ENCODE assay signal across 1 cellular context in the genomic region with DNA sequence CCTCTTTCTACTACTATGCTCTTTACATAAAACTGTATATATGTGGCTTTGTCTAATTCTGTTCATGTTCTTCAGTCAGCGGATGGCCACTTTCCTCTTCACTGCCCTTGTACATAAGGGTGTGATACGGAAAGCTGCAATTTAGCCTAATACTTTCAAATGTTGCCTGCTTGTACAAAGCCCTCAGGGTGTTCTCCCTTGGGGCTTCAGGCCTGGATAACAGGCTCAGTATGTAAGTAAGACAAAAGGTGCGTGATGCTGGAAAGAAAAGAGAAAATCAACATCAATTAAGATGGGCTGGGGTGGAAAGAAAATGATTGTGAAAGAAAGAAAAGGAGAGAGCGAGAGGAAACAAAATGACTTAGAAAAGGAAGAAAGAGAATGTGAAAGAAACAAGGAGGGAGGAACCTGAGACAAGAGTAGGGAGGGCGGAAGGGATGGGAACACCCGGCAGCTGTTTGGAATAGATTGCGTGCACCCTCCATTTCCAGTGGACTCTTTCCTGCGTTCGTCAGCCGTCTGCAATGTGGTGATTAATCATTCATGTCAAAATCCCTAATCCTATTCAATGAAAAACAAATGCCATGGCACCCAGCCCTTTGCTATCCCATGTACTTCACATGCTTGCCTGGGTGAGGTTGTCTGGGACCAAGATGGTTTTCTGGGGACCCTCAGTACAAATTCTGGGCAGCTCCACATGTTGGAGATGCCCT.
TF ChIP-seq lines count a peak whose summit lies in the region.

No MANE protein-coding gene starts in this region.

TF ChIP-seq in H1, 55 proteins besides CTCF, POLR2A, EP300 and RAD21 (continued from another document):
- TF ChIP-seq, protein P1, sequence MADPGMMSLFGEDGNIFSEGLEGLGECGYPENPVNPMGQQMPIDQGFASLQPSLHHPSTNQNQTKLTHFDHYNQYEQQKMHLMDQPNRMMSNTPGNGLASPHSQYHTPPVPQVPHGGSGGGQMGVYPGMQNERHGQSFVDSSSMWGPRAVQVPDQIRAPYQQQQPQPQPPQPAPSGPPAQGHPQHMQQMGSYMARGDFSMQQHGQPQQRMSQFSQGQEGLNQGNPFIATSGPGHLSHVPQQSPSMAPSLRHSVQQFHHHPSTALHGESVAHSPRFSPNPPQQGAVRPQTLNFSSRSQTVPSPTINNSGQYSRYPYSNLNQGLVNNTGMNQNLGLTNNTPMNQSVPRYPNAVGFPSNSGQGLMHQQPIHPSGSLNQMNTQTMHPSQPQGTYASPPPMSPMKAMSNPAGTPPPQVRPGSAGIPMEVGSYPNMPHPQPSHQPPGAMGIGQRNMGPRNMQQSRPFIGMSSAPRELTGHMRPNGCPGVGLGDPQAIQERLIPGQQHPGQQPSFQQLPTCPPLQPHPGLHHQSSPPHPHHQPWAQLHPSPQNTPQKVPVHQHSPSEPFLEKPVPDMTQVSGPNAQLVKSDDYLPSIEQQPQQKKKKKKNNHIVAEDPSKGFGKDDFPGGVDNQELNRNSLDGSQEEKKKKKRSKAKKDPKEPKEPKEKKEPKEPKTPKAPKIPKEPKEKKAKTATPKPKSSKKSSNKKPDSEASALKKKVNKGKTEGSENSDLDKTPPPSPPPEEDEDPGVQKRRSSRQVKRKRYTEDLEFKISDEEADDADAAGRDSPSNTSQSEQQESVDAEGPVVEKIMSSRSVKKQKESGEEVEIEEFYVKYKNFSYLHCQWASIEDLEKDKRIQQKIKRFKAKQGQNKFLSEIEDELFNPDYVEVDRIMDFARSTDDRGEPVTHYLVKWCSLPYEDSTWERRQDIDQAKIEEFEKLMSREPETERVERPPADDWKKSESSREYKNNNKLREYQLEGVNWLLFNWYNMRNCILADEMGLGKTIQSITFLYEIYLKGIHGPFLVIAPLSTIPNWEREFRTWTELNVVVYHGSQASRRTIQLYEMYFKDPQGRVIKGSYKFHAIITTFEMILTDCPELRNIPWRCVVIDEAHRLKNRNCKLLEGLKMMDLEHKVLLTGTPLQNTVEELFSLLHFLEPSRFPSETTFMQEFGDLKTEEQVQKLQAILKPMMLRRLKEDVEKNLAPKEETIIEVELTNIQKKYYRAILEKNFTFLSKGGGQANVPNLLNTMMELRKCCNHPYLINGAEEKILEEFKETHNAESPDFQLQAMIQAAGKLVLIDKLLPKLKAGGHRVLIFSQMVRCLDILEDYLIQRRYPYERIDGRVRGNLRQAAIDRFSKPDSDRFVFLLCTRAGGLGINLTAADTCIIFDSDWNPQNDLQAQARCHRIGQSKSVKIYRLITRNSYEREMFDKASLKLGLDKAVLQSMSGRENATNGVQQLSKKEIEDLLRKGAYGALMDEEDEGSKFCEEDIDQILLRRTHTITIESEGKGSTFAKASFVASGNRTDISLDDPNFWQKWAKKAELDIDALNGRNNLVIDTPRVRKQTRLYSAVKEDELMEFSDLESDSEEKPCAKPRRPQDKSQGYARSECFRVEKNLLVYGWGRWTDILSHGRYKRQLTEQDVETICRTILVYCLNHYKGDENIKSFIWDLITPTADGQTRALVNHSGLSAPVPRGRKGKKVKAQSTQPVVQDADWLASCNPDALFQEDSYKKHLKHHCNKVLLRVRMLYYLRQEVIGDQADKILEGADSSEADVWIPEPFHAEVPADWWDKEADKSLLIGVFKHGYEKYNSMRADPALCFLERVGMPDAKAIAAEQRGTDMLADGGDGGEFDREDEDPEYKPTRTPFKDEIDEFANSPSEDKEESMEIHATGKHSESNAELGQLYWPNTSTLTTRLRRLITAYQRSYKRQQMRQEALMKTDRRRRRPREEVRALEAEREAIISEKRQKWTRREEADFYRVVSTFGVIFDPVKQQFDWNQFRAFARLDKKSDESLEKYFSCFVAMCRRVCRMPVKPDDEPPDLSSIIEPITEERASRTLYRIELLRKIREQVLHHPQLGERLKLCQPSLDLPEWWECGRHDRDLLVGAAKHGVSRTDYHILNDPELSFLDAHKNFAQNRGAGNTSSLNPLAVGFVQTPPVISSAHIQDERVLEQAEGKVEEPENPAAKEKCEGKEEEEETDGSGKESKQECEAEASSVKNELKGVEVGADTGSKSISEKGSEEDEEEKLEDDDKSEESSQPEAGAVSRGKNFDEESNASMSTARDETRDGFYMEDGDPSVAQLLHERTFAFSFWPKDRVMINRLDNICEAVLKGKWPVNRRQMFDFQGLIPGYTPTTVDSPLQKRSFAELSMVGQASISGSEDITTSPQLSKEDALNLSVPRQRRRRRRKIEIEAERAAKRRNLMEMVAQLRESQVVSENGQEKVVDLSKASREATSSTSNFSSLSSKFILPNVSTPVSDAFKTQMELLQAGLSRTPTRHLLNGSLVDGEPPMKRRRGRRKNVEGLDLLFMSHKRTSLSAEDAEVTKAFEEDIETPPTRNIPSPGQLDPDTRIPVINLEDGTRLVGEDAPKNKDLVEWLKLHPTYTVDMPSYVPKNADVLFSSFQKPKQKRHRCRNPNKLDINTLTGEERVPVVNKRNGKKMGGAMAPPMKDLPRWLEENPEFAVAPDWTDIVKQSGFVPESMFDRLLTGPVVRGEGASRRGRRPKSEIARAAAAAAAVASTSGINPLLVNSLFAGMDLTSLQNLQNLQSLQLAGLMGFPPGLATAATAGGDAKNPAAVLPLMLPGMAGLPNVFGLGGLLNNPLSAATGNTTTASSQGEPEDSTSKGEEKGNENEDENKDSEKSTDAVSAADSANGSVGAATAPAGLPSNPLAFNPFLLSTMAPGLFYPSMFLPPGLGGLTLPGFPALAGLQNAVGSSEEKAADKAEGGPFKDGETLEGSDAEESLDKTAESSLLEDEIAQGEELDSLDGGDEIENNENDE (IDR thresholded peaks at IDR 0.05; ENCODE audit: insufficient replicate concordance, low read length), result no peak
- TF ChIP-seq NRF1 (IDR thresholded peaks at IDR 0.05; ENCODE audit: low read depth, low read length), result no peak
- TF ChIP-seq GTF2F1 (IDR thresholded peaks at IDR 0.05; ENCODE audit: borderline replicate concordance, low read depth, low read length), result no peak
- TF ChIP-seq SUZ12 (IDR thresholded peaks at IDR 0.05; ENCODE audit: low read length), result no peak
